ENCODE assay signal across 26 cellular contexts in genomic region chr20:23223908-23224307, GRCh38.
DNase-seq lines count a peak whose midpoint lies in the region; ATAC-seq, FAIRE-seq and TF ChIP-seq lines count a peak whose summit lies in the region.
"Had no signal": no experiment of that assay in that cellular context is flagged by ENCODE, and none has a peak within 500 bp of the region (broad histone marks: within the 10 kb centered on the region; RNA-seq: fewer than 3 reads in every experiment).

No MANE protein-coding gene starts in this region.

- no peak for TF ChIP-seq CTCF in A549 (IDR thresholded peaks at IDR 0.05)
- TF ChIP-seq CTCF in CD14-positive monocyte (IDR thresholded peaks at IDR 0.05), result no peak

- CTCF ChIA-PET in A549 (lab: Yijun Ruan, JAX), result interaction anchor here (1.1 kb wide), 1 partner anchor 22 kb away, joined by 3 read pairs; no protein-coding TSS in a partner anchor

- ATAC-seq in A549, result no peak
- ATAC-seq in activated naive CD8-positive, alpha-beta T cell treated with anti-CD3 and anti-CD28 coated beads, Interleukin-2, amount 50 U/mL, for 24 hours, result no peak
- ATAC-seq: GM12878 had no signal

- H3K9me3 ChIP-seq in A549, result peaks cover 18% of the 10 kb centered on the region; the same call in 2 of the 3 replicates
- H3K9me3 ChIP-seq: BE2C had no signal

- H3K9me3 Mint-ChIP-seq in CD14-positive monocyte, result peaks cover 26 to 39% (median 32%) of the 10 kb centered on the region in 7 donors
- peaks cover 23% of the 10 kb centered on the region for H3K9me3 Mint-ChIP-seq in activated naive CD8-positive, alpha-beta T cell treated with anti-CD3 and anti-CD28 coated beads, Interleukin-2, amount 50 U/mL, for 24 hours

- H3K27ac Mint-ChIP-seq in CD14-positive monocyte, result peak overlapping the region in 5 of 7 donors; percentile 27 to 86 (median 38)
- no peak overlapping the region for H3K27ac Mint-ChIP-seq in activated naive CD8-positive, alpha-beta T cell treated with anti-CD3 and anti-CD28 coated beads, Interleukin-2, amount 50 U/mL, for 24 hours
- H3K27ac Mint-ChIP-seq: CD4-positive, alpha-beta memory T cell; CD4-positive, CD25-positive, alpha-beta regulatory T cell had no signal

- no peak overlapping the region for H3K4me3 ChIP-seq in A549
- H3K4me3 ChIP-seq: BLaER1, GM12878 had no signal

- peaks cover 9% of the 10 kb centered on the region; the same call in 1 of the 3 replicates for H3K4me1 ChIP-seq in A549
- H3K4me1 ChIP-seq: BE2C had no signal

- H3K27ac ChIP-seq in A549, result no peak overlapping the region
- H3K27ac ChIP-seq: 22Rv1, BLaER1, C4-2B had no signal

- H3K27me3 Mint-ChIP-seq in CD14-positive monocyte (ENCODE audit: low read depth in 3 of 3), result no peaks in the 10 kb centered on the region
- peaks cover 4% of the 10 kb centered on the region for H3K27me3 Mint-ChIP-seq in activated naive CD8-positive, alpha-beta T cell treated with anti-CD3 and anti-CD28 coated beads, Interleukin-2, amount 50 U/mL, for 24 hours

- H3K36me3 Mint-ChIP-seq in CD14-positive monocyte, result peaks cover 10 to 15% of the 10 kb centered on the region in 2 donors
- no peaks in the 10 kb centered on the region for H3K36me3 Mint-ChIP-seq in activated naive CD8-positive, alpha-beta T cell treated with anti-CD3 and anti-CD28 coated beads, Interleukin-2, amount 50 U/mL, for 24 hours (ENCODE audit: low read depth)
- H3K36me3 Mint-ChIP-seq: CD4-positive, alpha-beta memory T cell; CD4-positive, CD25-positive, alpha-beta regulatory T cell; CD8-positive, alpha-beta memory T cell had no signal

- TF ChIP-seq RAD21 in A549 (conservative IDR thresholded peaks at IDR 0.05 in 1 of 2, IDR thresholded peaks at IDR 0.05 in 1 of 2), result no peak

- H3K4me3 Mint-ChIP-seq in CD14-positive monocyte, result no peak overlapping the region
- no peak overlapping the region for H3K4me3 Mint-ChIP-seq in activated naive CD8-positive, alpha-beta T cell treated with anti-CD3 and anti-CD28 coated beads, Interleukin-2, amount 50 U/mL, for 24 hours
- H3K4me3 Mint-ChIP-seq: CD4-positive, alpha-beta memory T cell; CD4-positive, CD25-positive, alpha-beta regulatory T cell; CD8-positive, alpha-beta memory T cell had no signal

- no peak for FAIRE-seq in A549 (lab: Jason Lieb, UNC)
- no peak for FAIRE-seq in GM19239 (lab: Jason Lieb, UNC)
- FAIRE-seq: GM12878, GM12892, GM18507 had no signal

- WGBS in A549 (ENCODE audit: missing lambda C conversion rate), result 26% methylated on average over 3 of the region's 3 CpGs

- POLR2A ChIA-PET in A549 (lab: Yijun Ruan, JAX), result no interaction called here

- TF ChIP-seq EP300 in A549 (IDR thresholded peaks at IDR 0.05), result no peak

- H3K4me1 Mint-ChIP-seq in CD14-positive monocyte, result peaks cover 39% of the 10 kb centered on the region
- no peaks in the 10 kb centered on the region for H3K4me1 Mint-ChIP-seq in activated naive CD8-positive, alpha-beta T cell treated with anti-CD3 and anti-CD28 coated beads, Interleukin-2, amount 50 U/mL, for 24 hours
- H3K4me1 Mint-ChIP-seq: CD4-positive, alpha-beta memory T cell; CD4-positive, CD25-positive, alpha-beta regulatory T cell; CD8-positive, alpha-beta memory T cell had no signal

- H3K4me2 ChIP-seq in A549, result no peak overlapping the region
- H3K4me2 ChIP-seq: BLaER1 had no signal

- 0 out of 2 replicates have a peak, but pooled peaks have one; percentile 13 for TF ChIP-seq POLR2A in A549 (IDR thresholded peaks at IDR 0.05; ENCODE audit: low read length)

- no peak for DNase-seq in A549 (ENCODE audit: low read depth in 1 of 2, low spot score in 1 of 2)
- DNase-seq in CD14-positive monocyte (ENCODE audit: low spot score), result no peak
- peak; percentile 35 for DNase-seq in islet precursor cell
- peak; percentile 24 for DNase-seq in mesenteric fat pad (ENCODE audit: low spot score)
- DNase-seq in GM19239 (ENCODE audit: insufficient read length, low spot score), result no peak
- DNase-seq in activated naive CD8-positive, alpha-beta T cell treated with anti-CD3 and anti-CD28 coated beads, Interleukin-2, amount 50 U/mL, for 24 hours, result no peak
- DNase-seq in NCI-H1092 treated with DMSO at 0.1 percent for 48 hours (lab: John Stamatoyannopoulos, UW), result no peak
- DNase-seq: ACHN; BE2C; CD4-positive, alpha-beta memory T cell; CD4-positive, CD25-positive, alpha-beta regulatory T cell; CD8-positive, alpha-beta memory T cell; COR-L47; DMS 273 treated with DMSO at 0.1 percent for 48 hours; DMS153; DMS53; DMS79; DND-41; EL; GDM1 had no signal

- intact Hi-C loops in CD14-positive monocyte (cut with micrococcal nuclease), result no loop called here

TF ChIP-seq in A549, 52 proteins besides CTCF, POLR2A, EP300 and RAD21:
- no peak for TF ChIP-seq CHD2 (IDR thresholded peaks at IDR 0.05; ENCODE audit: low read length, partially characterized antibody)
- no peak for TF ChIP-seq BCL3 (IDR thresholded peaks at IDR 0.05)
- TF ChIP-seq HDAC2 (IDR thresholded peaks at IDR 0.05), result no peak
- no peak for TF ChIP-seq KDM1A (IDR thresholded peaks at IDR 0.05; ENCODE audit: low read depth)
- no peak for TF ChIP-seq USF2 (IDR thresholded peaks at IDR 0.05)
- TF ChIP-seq HES2 (IDR thresholded peaks at IDR 0.05), result no peak
- TF ChIP-seq HOXA7 (CRISPR knock-in tag; IDR thresholded peaks at IDR 0.05), result no peak

Comparison
In these comparisons a context has a peak if more than half of its experiments do, and no peak if none do; other contexts are left out.
1. DNase-seq: peak in islet precursor cell (single experiment) and mesenteric fat pad (single experiment); none in A549 (0 of 2), CD14-positive monocyte (single experiment), GM19239 (single experiment), activated naive CD8-positive, alpha-beta T cell treated with anti-CD3 and anti-CD28 coated beads, Interleukin-2, amount 50 U/mL, for 24 hours (single experiment) and NCI-H1092 treated with DMSO at 0.1 percent for 48 hours (single experiment).